In genomic region chr15:48086582-48086981, GRCh38 we compare ENCODE assay signal across 21 cellular contexts. TPM values are rescaled to one million over a fixed set of nuclear protein-coding genes. Genes with fewer than 3 reads are reported as not detected.
DNase-seq lines count a peak whose midpoint lies in the region; ATAC-seq, FAIRE-seq and TF ChIP-seq lines count a peak whose summit lies in the region.
"Had no signal": no experiment of that assay in that cellular context is flagged by ENCODE, and none has a peak within 500 bp of the region (broad histone marks: within the 10 kb centered on the region; RNA-seq: fewer than 3 reads in every experiment).

No MANE protein-coding gene starts in this region.

- H3K27me3 ChIP-seq in H1 (replicated peaks in 1 of 4; ENCODE audit: control insufficient read depth in 3 of 4, extremely low read depth in 1 of 4, insufficient read depth in 3 of 4, low read length in 3 of 4) (no peaks in the 10 kb centered on the region), H9 (ENCODE audit: insufficient read depth, low read length) (no peaks in the 10 kb centered on the region)
- H3K27me3 ChIP-seq: gastrocnemius medialis had no signal

- H2BK5ac ChIP-seq in H1 (ENCODE audit: low read depth, low read length): no peak overlapping the region
- no peak overlapping the region for H2BK5ac ChIP-seq in H9 (ENCODE audit: insufficient read length, low read length)

- no peak overlapping the region for H2BK12ac ChIP-seq in H1 (ENCODE audit: low read depth, low read length)
- H2BK12ac ChIP-seq in H9 (ENCODE audit: insufficient read length, low read depth, low read length): no peak overlapping the region

- H3K4ac ChIP-seq in H1 (replicated peaks; ENCODE audit: insufficient read length, low read depth, low read length): no peak overlapping the region
- no peak overlapping the region for H3K4ac ChIP-seq in H9 (ENCODE audit: low read depth, low read length)

- H3K56ac ChIP-seq in H1 (replicated peaks; ENCODE audit: insufficient read length, low read depth, low read length) (no peak overlapping the region), H9 (ENCODE audit: insufficient read length, low read depth, low read length) (no peak overlapping the region)

- no peak for TF ChIP-seq RAD21 in H1 (IDR thresholded peaks at IDR 0.05 in 1 of 2, conservative IDR thresholded peaks at IDR 0.05 in 1 of 2; ENCODE audit: low read depth in 2 of 2, low read length in 2 of 2)

- no peak overlapping the region for H3K14ac ChIP-seq in H1 (ENCODE audit: insufficient read length)
- H3K14ac ChIP-seq in H9 (ENCODE audit: insufficient read depth, low read length): no peak overlapping the region

- H3K27me3 Mint-ChIP-seq in H9 (ENCODE audit: low read depth): no peaks in the 10 kb centered on the region
- H3K27me3 Mint-ChIP-seq: activated CD4-positive, alpha-beta T cell treated with anti-CD3 and anti-CD28 coated beads, Interleukin-2, amount 10 ng/mL, durations not matched to agents 7 days and 5 days had no signal

- H3K27ac Mint-ChIP-seq in H9: no peak overlapping the region
- H3K27ac Mint-ChIP-seq: activated CD4-positive, alpha-beta T cell treated with anti-CD3 and anti-CD28 coated beads, Interleukin-2, amount 10 ng/mL, durations not matched to agents 7 days and 5 days; GM23338 had no signal

- H2BK20ac ChIP-seq in H1 (ENCODE audit: low read length) (no peak overlapping the region), H9 (ENCODE audit: low read depth, low read length, poor library complexity, severe bottlenecking) (no peak overlapping the region)

- H3K79me1 ChIP-seq in H1 (ENCODE audit: low read depth, low read length) (no peaks in the 10 kb centered on the region), H9 (ENCODE audit: insufficient read depth, low read depth, low read length, poor library complexity, severe bottlenecking) (no peaks in the 10 kb centered on the region)

- DNase-seq in DMS79 treated with DMSO at 0.1 percent for 48 hours (lab: John Stamatoyannopoulos, UW): peak; percentile 16
- DNase-seq in DMS79 (lab: John Stamatoyannopoulos, UW): no peak
- peak; percentile 37 to 80 for DNase-seq in NCI-H446 (lab: John Stamatoyannopoulos, UW)
- no peak for DNase-seq in H1 (ENCODE audit: low read depth in 1 of 2, low spot score in 2 of 2)
- peak; percentile 91 for DNase-seq in renal cortical epithelial cell (ENCODE audit: low read depth)
- DNase-seq in H9: no peak
- no peak for DNase-seq in frontal cortex (ENCODE audit: low spot score in 2 of 2)
- DNase-seq: 8988T; activated CD4-positive, alpha-beta T cell treated with anti-CD3 and anti-CD28 coated beads, Interleukin-2, amount 10 ng/mL, durations not matched to agents 7 days and 5 days; activated CD8-positive, alpha-beta memory T cell treated with anti-CD3 and anti-CD28 coated beads, Interleukin-2, amount 50 U/mL, for 4 hours; activated effector memory CD4-positive, alpha-beta T cell treated with anti-CD3 and anti-CD28 coated beads, Interleukin-2, amount 50 U/mL, for 16 hours; amniotic stem cell; gastrocnemius medialis; NCI-H1436; NCI-H82; stimulated activated naive CD4-positive, alpha-beta T cell treated with Interleukin-2 at 50 U/mL for 16 hours had no signal

- H4K20me1 ChIP-seq in H1 (replicated peaks in 1 of 2; ENCODE audit: control insufficient read depth in 1 of 2, insufficient read depth in 2 of 2, low read length in 2 of 2) (no peaks in the 10 kb centered on the region), H9 (ENCODE audit: control insufficient read depth, insufficient read depth, insufficient read length) (no peaks in the 10 kb centered on the region)

- no peak for TF ChIP-seq EP300 in H1 (IDR thresholded peaks at IDR 0.05; ENCODE audit: borderline replicate concordance in 1 of 2, low read depth in 2 of 2, low read length in 2 of 2)

- FAIRE-seq in H1 (lab: Jason Lieb, UNC) (no peak), frontal cortex (lab: Jason Lieb, UNC) (no peak)
- FAIRE-seq: colon had no signal

- H2AK5ac ChIP-seq in H1 (ENCODE audit: low read depth, low read length) (no peak overlapping the region), H9 (ENCODE audit: insufficient read length, low read length) (no peak overlapping the region)

- CTCF ChIA-PET in H1 (lab: Charles Lee; ENCODE audit: partially characterized antibody): interaction anchor here (1.6 to 2.6 kb wide), 5 partner anchors 26 to 891 kb away, joined by 3 to 20 read pairs (median 8); no protein-coding TSS in a partner anchor

- H3K27ac ChIP-seq in H1 (ENCODE audit: low read depth, low read length) (no peak overlapping the region), H9 (ENCODE audit: insufficient read length, low read depth, low read length) (no peak overlapping the region)
- H3K27ac ChIP-seq: C4-2B, gastrocnemius medialis had no signal

- peaks cover 15 to 25% of the 10 kb centered on the region in 2 experiments for H3K9me3 Mint-ChIP-seq in H9
- H3K9me3 Mint-ChIP-seq: activated CD4-positive, alpha-beta T cell treated with anti-CD3 and anti-CD28 coated beads, Interleukin-2, amount 10 ng/mL, durations not matched to agents 7 days and 5 days had no signal

- H4K5ac ChIP-seq in H1 (ENCODE audit: insufficient read length, low read depth, low read length) (no peak overlapping the region), H9 (ENCODE audit: insufficient read length, low read depth, low read length) (no peak overlapping the region)

- no peak overlapping the region for H3K4me3 Mint-ChIP-seq in H9
- H3K4me3 Mint-ChIP-seq: activated CD4-positive, alpha-beta T cell treated with anti-CD3 and anti-CD28 coated beads, Interleukin-2, amount 10 ng/mL, durations not matched to agents 7 days and 5 days; GM23338 had no signal

- H3T11ph ChIP-seq in H9 (ENCODE audit: low read length): no peak overlapping the region

- H3K4me1 ChIP-seq in H1 (replicated peaks in 1 of 4; ENCODE audit: control insufficient read depth in 3 of 4, insufficient read depth in 4 of 4, low read length in 3 of 4) (no peaks in the 10 kb centered on the region), H9 (ENCODE audit: insufficient read depth, low read length) (no peaks in the 10 kb centered on the region)

- H3K36me3 ChIP-seq in H1 (ENCODE audit: control insufficient read depth in 2 of 4, insufficient read depth in 4 of 4, low read length in 3 of 4): no peaks in the 10 kb centered on the region
- H3K36me3 ChIP-seq: gastrocnemius medialis had no signal

- H4K8ac ChIP-seq in H1 (ENCODE audit: extremely low read depth, insufficient read depth, low read length) (no peak overlapping the region), H9 (replicated peaks; ENCODE audit: insufficient read length, low read depth, low read length) (no peak overlapping the region)

- ATAC-seq in HG03520 (IDR thresholded peaks at IDR 0.05; ENCODE audit: unreplicated experiment): no peak
- ATAC-seq: GM23338, Panc1 had no signal

- H3K18ac ChIP-seq in H1 (ENCODE audit: extremely low read depth, low read length) (no peak overlapping the region), H9 (ENCODE audit: insufficient read length, low read depth, low read length) (no peak overlapping the region)

- H3K79me2 ChIP-seq in H1 (ENCODE audit: control insufficient read depth in 1 of 2, insufficient read depth in 2 of 2, low read length in 2 of 2) (no peaks in the 10 kb centered on the region), H9 (ENCODE audit: insufficient read depth, low read length) (no peaks in the 10 kb centered on the region)

- H2AFZ ChIP-seq in H1 (ENCODE audit: low read length) (no peak overlapping the region), H9 (ENCODE audit: low read length) (no peak overlapping the region)
- H2AFZ ChIP-seq: GM23338 had no signal

- no peak for TF ChIP-seq POLR2A in H1 (IDR thresholded peaks at IDR 0.05; ENCODE audit: control extremely low read depth in 1 of 2, low read depth in 2 of 2, low read length in 2 of 2)

- no peak overlapping the region for H2BK120ac ChIP-seq in H1 (replicated peaks; ENCODE audit: low read depth, low read length)
- H2BK120ac ChIP-seq in H9 (ENCODE audit: low read depth, low read length, poor library complexity, severe bottlenecking): no peak overlapping the region

- no peak overlapping the region for H3K4me3 ChIP-seq in H1 (ENCODE audit: extremely low read depth in 1 of 4, insufficient read depth in 2 of 4, low read depth in 3 of 4, low read length in 4 of 4)
- H3K4me3 ChIP-seq: gastrocnemius medialis, GM23338 had no signal

- no peak overlapping the region for H3K23ac ChIP-seq in H1 (ENCODE audit: insufficient read length)
- no peak overlapping the region for H3K23ac ChIP-seq in H9 (ENCODE audit: insufficient read length, low read depth, low read length)

- WGBS in H1 (ENCODE audit: extremely low coverage in 1 of 2, insufficient coverage in 1 of 2, insufficient read length in 1 of 2, insufficient replicate concordance in 2 of 2, low coverage in 1 of 2, low lambda C conversion rate in 2 of 2, missing lambda C conversion rate in 1 of 2), 2 experiments: 88% methylated on average over 5 of the region's 5 CpGs; no CpG with 5 or more reads in 1 of the 2 experiments
- no CpG with 5 or more reads among the region's 5 CpGs for WGBS in H9 (ENCODE audit: extremely low coverage, insufficient read length, low lambda C conversion rate)

- H3K9ac ChIP-seq in H1 (replicated peaks in 1 of 4; ENCODE audit: extremely low read depth in 1 of 4, low read depth in 3 of 4, low read length in 3 of 4) (no peak overlapping the region), H9 (ENCODE audit: extremely low read depth, insufficient read length, low read length) (no peak overlapping the region)

- H3K36me3 Mint-ChIP-seq in H9 (ENCODE audit: insufficient read depth in 1 of 3, low read depth in 3 of 3): peaks cover 12 to 16% (median 15%) of the 10 kb centered on the region in 3 experiments

- H4K91ac ChIP-seq in H1 (replicated peaks; ENCODE audit: insufficient read length, low read length) (no peak overlapping the region), H9 (ENCODE audit: insufficient read length, low read depth, low read length) (no peak overlapping the region)

- H3K4me2 ChIP-seq in H1 (ENCODE audit: insufficient read depth in 1 of 2, low read depth in 2 of 2, low read length in 2 of 2) (no peak overlapping the region), H9 (ENCODE audit: insufficient read depth, insufficient read length, low read length) (no peak overlapping the region)
- H3K4me2 ChIP-seq: GM23338 had no signal

- H3K9me3 ChIP-seq in H1 (ENCODE audit: insufficient read depth in 2 of 2, low read depth in 1 of 2, low read length in 1 of 2) (peaks cover 14 to 15% of the 10 kb centered on the region in 2 experiments; a peak in 3 of 4 replicates), H9 (ENCODE audit: control insufficient read depth, low read depth, low read length) (peaks cover 21% of the 10 kb centered on the region)
- H3K9me3 ChIP-seq: gastrocnemius medialis had no signal

- H2BK15ac ChIP-seq in H1 (ENCODE audit: low read length) (no peak overlapping the region), H9 (ENCODE audit: low read depth, low read length) (no peak overlapping the region)

- H3K4me1 Mint-ChIP-seq in H9: peaks cover 4 to 6% of the 10 kb centered on the region in 2 experiments; a peak in 1 of 4 replicates
- H3K4me1 Mint-ChIP-seq: activated CD4-positive, alpha-beta T cell treated with anti-CD3 and anti-CD28 coated beads, Interleukin-2, amount 10 ng/mL, durations not matched to agents 7 days and 5 days had no signal

- TF ChIP-seq CTCF in H1 (IDR thresholded peaks at IDR 0.05; ENCODE audit: control extremely low read depth in 1 of 3, insufficient read depth in 1 of 3, low read depth in 1 of 3, low read length in 3 of 3) (no peak), H9 (conservative IDR thresholded peaks at IDR 0.05) (no peak)

- no peaks in the 10 kb centered on the region for H3K23me2 ChIP-seq in H1 (ENCODE audit: low read depth, low read length)
- no peaks in the 10 kb centered on the region for H3K23me2 ChIP-seq in H9 (ENCODE audit: insufficient read length, low read depth, low read length, poor library complexity, severe bottlenecking)

- POLR2A ChIA-PET in H1 (lab: Charles Lee; ENCODE audit: partially characterized antibody): no interaction called here

RNA-seq across cellular contexts. Expression of gene SLC24A5, which starts 34.2 kb away (rescaled TPM):
- total RNA-seq in H1 (2021; fragmentation: NEBNext Ultra II Directional; extraction: Animal tissue kit (Norgen Biotek cat#: 25700)): not detected in 2 replicates
- polyA plus RNA-seq in H1 (2011; rRNA removed): not detected in 2 replicates
- not detected for polyA plus RNA-seq in H1 (2011; cell fraction: cytosol; rRNA removed)
- polyA plus RNA-seq in H1 (2011; cell fraction: nucleus; rRNA removed): not detected
- polyA plus RNA-seq in H1 (2012, experiment 1 of 2): not detected in 4 replicates
- polyA plus RNA-seq in H1 (2012, experiment 2 of 2): not detected
- not detected for polyA plus RNA-seq in H1 (2013, experiment 1 of 2)
- polyA plus RNA-seq in H1 (2013, experiment 2 of 2): 0.02 TPM
- not detected in 2 replicates for polyA minus RNA-seq in H1 (2011; rRNA and poly(A)+ RNA removed)
- polyA minus RNA-seq in H1 (2011; cell fraction: cytosol; rRNA and poly(A)+ RNA removed): not detected
- not detected for polyA minus RNA-seq in H1 (2011; cell fraction: nucleus; rRNA and poly(A)+ RNA removed)
- total RNA-seq in renal cortical epithelial cell (not detected in 2 replicates), H9 (2021) (not detected in 2 replicates), frontal cortex (0.41 TPM)
- total RNA-seq: activated CD4-positive, alpha-beta T cell treated with anti-CD3 and anti-CD28 coated beads, Interleukin-2, amount 10 ng/mL, durations not matched to agents 7 days and 5 days; gastrocnemius medialis; GM23338 had no signal

Comparison
In these comparisons a context has a peak if more than half of its experiments do, and no peak if none do; other contexts are left out.
1. DNase-seq: peak in DMS79 treated with DMSO at 0.1 percent for 48 hours (single experiment), NCI-H446 (2 of 2) and renal cortical epithelial cell (single experiment); none in DMS79 (single experiment), H1 (0 of 2), H9 (single experiment) and frontal cortex (0 of 2).